Comparison of ENCODE assay signal across 8 cellular contexts in the genomic region with DNA sequence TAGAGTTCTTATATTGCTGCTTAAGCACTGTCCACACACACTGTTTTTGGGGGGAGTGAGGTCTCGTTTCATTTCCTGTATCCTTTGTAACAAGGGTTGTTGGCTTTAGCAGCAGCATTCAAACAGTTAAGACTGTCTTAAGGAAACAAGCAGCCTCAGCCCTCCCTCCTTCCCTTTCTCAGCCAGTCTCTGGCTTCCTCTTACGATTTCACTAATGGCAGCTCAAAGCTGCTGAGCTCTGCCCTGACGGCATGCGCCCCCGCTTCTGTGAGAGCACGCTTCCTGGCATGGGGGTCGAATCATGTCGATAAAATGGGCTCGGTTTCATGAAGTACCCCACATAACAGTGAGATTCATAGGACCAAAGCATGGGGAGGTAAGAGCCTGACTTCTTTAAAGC.
DNase-seq lines count a peak whose midpoint lies in the region; ATAC-seq and TF ChIP-seq lines count a peak whose summit lies in the region.

No MANE protein-coding gene starts in this region.

- no peaks in the 10 kb centered on the region for H3K27me3 ChIP-seq in esophagus muscularis mucosa
- no peaks in the 10 kb centered on the region for H3K27me3 ChIP-seq in upper lobe of left lung

- peaks cover 58 to 87% (median 78%) of the 10 kb centered on the region in 4 donors for H3K4me1 ChIP-seq in esophagus muscularis mucosa
- H3K4me1 ChIP-seq in upper lobe of left lung = peaks cover 37 to 67% (median 55%) of the 10 kb centered on the region in 4 donors

- H3K9me3 Mint-ChIP-seq in IgD-negative memory B cell (no peaks in the 10 kb centered on the region), nephron (no peaks in the 10 kb centered on the region)

- H3K9me3 ChIP-seq in esophagus muscularis mucosa (no peaks in the 10 kb centered on the region), upper lobe of left lung (no peaks in the 10 kb centered on the region)

- peak overlapping the region; percentile 48 to 69 (median 60) for H3K27ac ChIP-seq in esophagus muscularis mucosa (replicated peaks in 1 of 4)
- H3K27ac ChIP-seq in upper lobe of left lung = peak overlapping the region; percentile 75 to 81 (median 76)

- H3K36me3 Mint-ChIP-seq in IgD-negative memory B cell = peaks cover 8% of the 10 kb centered on the region
- H3K36me3 Mint-ChIP-seq in nephron (ENCODE audit: low read depth) = peaks cover 45% of the 10 kb centered on the region

- H3K36me3 ChIP-seq in esophagus muscularis mucosa = peaks cover 12 to 79% (median 49%) of the 10 kb centered on the region in 4 donors
- peaks cover 27 to 73% (median 38%) of the 10 kb centered on the region in 4 donors for H3K36me3 ChIP-seq in upper lobe of left lung

- TF ChIP-seq CTCF in esophagus muscularis mucosa (IDR thresholded peaks at IDR 0.05) (no peak), nephron (IDR thresholded peaks at IDR 0.05; ENCODE audit: unreplicated experiment in 3 of 3) (no peak), upper lobe of left lung (IDR thresholded peaks at IDR 0.05) (no peak)

- peak; percentile 57 for ATAC-seq in Right ventricle myocardium inferior
- ATAC-seq in upper lobe of left lung (ENCODE audit: low FRiP score in 2 of 2) = peak; percentile 61 to 86
- no peak for ATAC-seq in HG02970 (IDR thresholded peaks at IDR 0.05; ENCODE audit: low FRiP score, unreplicated experiment)

- peaks cover 50 to 59% (median 54%) of the 10 kb centered on the region in 3 donors for H3K4me1 Mint-ChIP-seq in IgD-negative memory B cell
- peaks cover 19% of the 10 kb centered on the region for H3K4me1 Mint-ChIP-seq in nephron

- intact Hi-C loops in Right ventricle myocardium inferior (cut with DNase I) (no loop called here), cardiac septum (cut with DNase I) (no loop called here), esophagus muscularis mucosa (cut with DNase I) (no loop called here)

- H3K4me3 ChIP-seq in esophagus muscularis mucosa = peak overlapping the region; percentile 33 to 54 (median 42)
- H3K4me3 ChIP-seq in upper lobe of left lung = peak overlapping the region in 3 of 4 donors; percentile 24 to 38 (median 35)

- TF ChIP-seq POLR2A in esophagus muscularis mucosa (IDR thresholded peaks at IDR 0.05; ENCODE audit: low read depth) = no peak
- peak in 1 of 4 donors; percentile 51 for TF ChIP-seq POLR2A in upper lobe of left lung (IDR thresholded peaks at IDR 0.05)

- H3K4me3 Mint-ChIP-seq in IgD-negative memory B cell (peak overlapping the region; percentile 89 to 100 (median 99)), nephron (peak overlapping the region; percentile 86 to 88 (median 86))

- 3% methylated on average over 9 of the region's 9 CpGs for WGBS in esophagus muscularis mucosa
- 6 to 8% methylated on average over 9 of the region's 9 CpGs for WGBS in upper lobe of left lung, 2 donors

- DNase-seq in Right ventricle myocardium inferior (ENCODE audit: missing footprints) = no peak
- DNase-seq in cardiac septum (ENCODE audit: low spot score) = no peak
- DNase-seq in activated CD8-positive, alpha-beta memory T cell treated with anti-CD3 and anti-CD28 coated beads, Interleukin-2, amount 50 U/mL, for 4 hours = peak; percentile 65
- DNase-seq in esophagus muscularis mucosa (ENCODE audit: extremely low spot score) = no peak
- peak; percentile 44 to 63 for DNase-seq in upper lobe of left lung

- H3K27ac Mint-ChIP-seq in IgD-negative memory B cell (peak overlapping the region; percentile 84 to 100 (median 97)), nephron (peak overlapping the region; percentile 90 to 95 (median 93))

- TF ChIP-seq EP300 in esophagus muscularis mucosa (IDR thresholded peaks at IDR 0.05) (no peak), upper lobe of left lung (IDR thresholded peaks at IDR 0.05) (no peak)

- no peaks in the 10 kb centered on the region for H3K27me3 Mint-ChIP-seq in IgD-negative memory B cell
- no peaks in the 10 kb centered on the region for H3K27me3 Mint-ChIP-seq in nephron (ENCODE audit: low read depth)

Comparison
In these comparisons a context has a peak if more than half of its experiments do, and no peak if none do; other contexts are left out.
1. DNase-seq: peak in activated CD8-positive, alpha-beta memory T cell treated with anti-CD3 and anti-CD28 coated beads, Interleukin-2, amount 50 U/mL, for 4 hours (single experiment) and upper lobe of left lung (2 of 2); none in Right ventricle myocardium inferior (single experiment), cardiac septum (single experiment) and esophagus muscularis mucosa (single experiment).